In the genomic region with DNA sequence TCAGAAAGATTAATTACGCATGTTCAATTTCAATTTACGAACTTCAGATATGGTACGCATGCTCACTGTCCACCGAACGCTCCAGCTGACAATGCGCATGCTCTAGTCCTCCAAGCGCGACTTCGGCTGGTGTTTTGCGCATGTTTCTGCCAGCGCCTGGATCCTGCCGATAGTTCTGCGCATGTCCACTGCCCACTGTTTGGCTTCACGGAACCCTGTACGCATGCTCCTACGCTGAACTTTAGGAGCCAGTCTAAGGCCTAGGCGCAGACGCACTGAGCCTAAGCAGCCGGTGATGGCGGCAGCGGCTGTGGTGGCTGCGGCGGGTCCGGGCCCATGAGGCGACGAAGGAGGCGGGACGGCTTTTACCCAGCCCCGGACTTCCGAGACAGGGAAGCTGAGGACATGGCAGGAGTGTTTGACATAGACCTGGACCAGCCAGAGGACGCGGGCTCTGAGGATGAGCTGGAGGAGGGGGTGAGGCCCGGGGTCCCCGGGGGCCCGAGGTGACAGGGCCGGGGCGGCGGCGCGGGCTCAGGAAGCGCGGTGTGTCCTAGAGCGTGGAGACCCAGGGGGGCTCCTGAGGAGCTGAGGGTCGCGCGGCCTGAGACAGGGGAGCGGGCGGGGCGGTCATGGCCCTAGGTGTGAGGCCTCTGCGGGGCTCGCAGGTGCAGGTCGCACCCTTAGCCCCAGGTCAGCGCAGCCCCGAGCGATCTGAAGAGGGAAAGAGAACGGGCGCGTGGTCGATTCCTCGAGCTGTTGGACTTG, we compare ENCODE assay signal across 8 cellular contexts. TPM values are rescaled to one million over a fixed set of nuclear protein-coding genes. Genes with fewer than 3 reads are reported as not detected.
DNase-seq lines count a peak whose midpoint lies in the region; ATAC-seq and TF ChIP-seq lines count a peak whose summit lies in the region.

A gene (plus strand): TSS at position 273 of the 768 bp plus-strand sequence. CDS start 64 bp downstream, at position 337.
A gene with protein sequence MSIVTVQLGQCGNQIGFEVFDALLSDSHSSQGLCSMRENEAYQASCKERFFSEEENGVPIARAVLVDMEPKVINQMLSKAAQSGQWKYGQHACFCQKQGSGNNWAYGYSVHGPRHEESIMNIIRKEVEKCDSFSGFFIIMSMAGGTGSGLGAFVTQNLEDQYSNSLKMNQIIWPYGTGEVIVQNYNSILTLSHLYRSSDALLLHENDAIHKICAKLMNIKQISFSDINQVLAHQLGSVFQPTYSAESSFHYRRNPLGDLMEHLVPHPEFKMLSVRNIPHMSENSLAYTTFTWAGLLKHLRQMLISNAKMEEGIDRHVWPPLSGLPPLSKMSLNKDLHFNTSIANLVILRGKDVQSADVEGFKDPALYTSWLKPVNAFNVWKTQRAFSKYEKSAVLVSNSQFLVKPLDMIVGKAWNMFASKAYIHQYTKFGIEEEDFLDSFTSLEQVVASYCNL (minus strand): TSS at position 95 of the 768 bp plus-strand sequence. CDS start 1,941 bp downstream, outside the sequence.

- H3K36me3 ChIP-seq in ovary (no peaks in the 10 kb centered on the region), thyroid gland (no peaks in the 10 kb centered on the region)

- peaks cover 62% of the 10 kb centered on the region for H3K4me1 Mint-ChIP-seq in activated naive CD8-positive, alpha-beta T cell treated with anti-CD3 and anti-CD28 coated beads, Interleukin-2, amount 50 U/mL, for 24 hours

- H3K4me1 ChIP-seq in ovary (ENCODE audit: insufficient read depth) (peaks cover 3% of the 10 kb centered on the region), thyroid gland (peaks cover 16 to 23% of the 10 kb centered on the region in 2 donors)

- TF ChIP-seq EP300 in ovary (IDR thresholded peaks at IDR 0.05), result no peak

- ATAC-seq in HG02678 (IDR thresholded peaks at IDR 0.05; ENCODE audit: unreplicated experiment), result peak; percentile 88
- ATAC-seq in activated naive CD8-positive, alpha-beta T cell treated with anti-CD3 and anti-CD28 coated beads, Interleukin-2, amount 50 U/mL, for 24 hours, result peak; percentile 96
- peak; percentile 100 for ATAC-seq in Right ventricle myocardium inferior

- H3K27ac Mint-ChIP-seq in activated naive CD8-positive, alpha-beta T cell treated with anti-CD3 and anti-CD28 coated beads, Interleukin-2, amount 50 U/mL, for 24 hours, result peak within 1 kb of the TSS; percentile 99

- H3K27ac ChIP-seq in ovary (peak within 1 kb of the TSS; percentile 80 to 84), thyroid gland (peak within 1 kb of the TSS; percentile 89 to 92 (median 90))

- peaks cover 27% of the 10 kb centered on the region for H3K36me3 Mint-ChIP-seq in activated naive CD8-positive, alpha-beta T cell treated with anti-CD3 and anti-CD28 coated beads, Interleukin-2, amount 50 U/mL, for 24 hours (ENCODE audit: low read depth)

- TF ChIP-seq POLR2A in GM10847 (IDR thresholded peaks at IDR 0.05; ENCODE audit: extremely low read depth, insufficient read length), result peak; percentile 97
- peak; percentile 87 for TF ChIP-seq POLR2A in ovary (IDR thresholded peaks at IDR 0.05)
- TF ChIP-seq POLR2A in thyroid gland (IDR thresholded peaks at IDR 0.05), result peak in 1 of 2 donors; percentile 94

- H3K4me3 ChIP-seq in ovary (peak within 1 kb of the TSS; percentile 93), thyroid gland (replicated peaks in 1 of 3) (peak within 1 kb of the TSS; percentile 25 to 96 (median 87))

- H3K27me3 ChIP-seq in ovary (no peaks in the 10 kb centered on the region), thyroid gland (no peaks in the 10 kb centered on the region)

- DNase-seq in NCI-H1417 (lab: John Stamatoyannopoulos, UW) (peak; percentile 96 to 99 (median 98)), SW 1271 (lab: John Stamatoyannopoulos, UW) (peak; percentile 94 to 99), Right ventricle myocardium inferior (ENCODE audit: missing footprints) (peak; percentile 96), ovary (peak; percentile 96 to 97 (median 97)), thyroid gland (peak; percentile 97 to 98)
- DNase-seq in activated naive CD8-positive, alpha-beta T cell treated with anti-CD3 and anti-CD28 coated beads, Interleukin-2, amount 50 U/mL, for 24 hours, result peak; percentile 97

- H3K9me3 Mint-ChIP-seq in activated naive CD8-positive, alpha-beta T cell treated with anti-CD3 and anti-CD28 coated beads, Interleukin-2, amount 50 U/mL, for 24 hours, result no peaks in the 10 kb centered on the region

- TF ChIP-seq CTCF in ovary (IDR thresholded peaks at IDR 0.05) (no peak), thyroid gland (IDR thresholded peaks at IDR 0.05) (peak in 1 of 6 experiments; percentile 2)

- peak within 1 kb of the TSS; percentile 94 for H3K4me3 Mint-ChIP-seq in activated naive CD8-positive, alpha-beta T cell treated with anti-CD3 and anti-CD28 coated beads, Interleukin-2, amount 50 U/mL, for 24 hours

- 0 to 1% (median 1%) methylated on average over 34 to 60 of the region's 60 CpGs for WGBS in ovary, 3 donors
- WGBS in thyroid gland, 2 donors, result 0 to 1% methylated on average over 31 to 32 of the region's 60 CpGs

- H3K9me3 ChIP-seq in ovary (no peaks in the 10 kb centered on the region), thyroid gland (no peaks in the 10 kb centered on the region)

- intact Hi-C loops in Right ventricle myocardium inferior (cut with DNase I) (no loop called here), ovary (cut with DNase I) (no loop called here), thyroid gland (cut with DNase I) (no loop called here)

- H3K27me3 Mint-ChIP-seq in activated naive CD8-positive, alpha-beta T cell treated with anti-CD3 and anti-CD28 coated beads, Interleukin-2, amount 50 U/mL, for 24 hours, result peaks cover 4% of the 10 kb centered on the region

RNA-seq across cellular contexts. Expression of the first gene that starts in this region (rescaled TPM):
- total RNA-seq in Right ventricle myocardium inferior (21.4 TPM), ovary (10 to 100 TPM; 29.2 to 46.2 (median 41.1) TPM), thyroid gland (100 to 1,000 TPM in 1 of 4 donors, 10 to 100 TPM in 3; 40.0 to 200 (median 55.7) TPM)
- polyA plus RNA-seq in ovary, result 10 to 100 TPM; 14.8 to 22.7 TPM

RNA-seq across cellular contexts. Expression of the second gene that starts in this region (rescaled TPM):
- total RNA-seq in Right ventricle myocardium inferior (8.4 TPM), ovary (10 to 100 TPM; 10.6 to 22.9 (median 14.3) TPM), thyroid gland (10 to 100 TPM; 11.2 to 28.4 (median 17.9) TPM)
- 10 to 100 TPM in 1 of 2 donors, 1 to 10 TPM in 1; 9.1 to 10.2 TPM for polyA plus RNA-seq in ovary

Comparison
In these comparisons a context has a peak if more than half of its experiments do, and no peak if none do; other contexts are left out.
1. Peak in every context shown above with its lines: DNase-seq, ATAC-seq, H3K4me3 ChIP-seq and H3K27ac ChIP-seq.